ENCODE assay signal across 2 cellular contexts in genomic region chrX:12973561-12974216, GRCh38.
TF ChIP-seq lines count a peak whose summit lies in the region.

No MANE protein-coding gene starts in this region.

TF ChIP-seq in liver, 16 proteins besides CTCF, POLR2A, EP300 and RAD21 (continued from another document):
- TF ChIP-seq, protein P1, sequence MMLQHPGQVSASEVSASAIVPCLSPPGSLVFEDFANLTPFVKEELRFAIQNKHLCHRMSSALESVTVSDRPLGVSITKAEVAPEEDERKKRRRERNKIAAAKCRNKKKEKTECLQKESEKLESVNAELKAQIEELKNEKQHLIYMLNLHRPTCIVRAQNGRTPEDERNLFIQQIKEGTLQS (IDR thresholded peaks at IDR 0.05) = no peak
- no peak for TF ChIP-seq JUND (IDR thresholded peaks at IDR 0.05)

TF ChIP-seq in HepG2, 621 proteins besides CTCF, POLR2A, EP300 and RAD21 (continued from another document):
- TF ChIP-seq ZNF460 (CRISPR knock-in tag; IDR thresholded peaks at IDR 0.05; ENCODE audit: borderline replicate concordance) (no peak), ARNT2 (CRISPR knock-in tag; IDR thresholded peaks at IDR 0.05; ENCODE audit: low read depth) (no peak), DR1 (CRISPR knock-in tag; IDR thresholded peaks at IDR 0.05) (no peak), ZNF720 (CRISPR knock-in tag; IDR thresholded peaks at IDR 0.05) (no peak), ZBTB38 (CRISPR knock-in tag; IDR thresholded peaks at IDR 0.05) (no peak), CHCHD3 (CRISPR knock-in tag; IDR thresholded peaks at IDR 0.05) (no peak), HIVEP1 (CRISPR knock-in tag; IDR thresholded peaks at IDR 0.05) (no peak), TEAD3 (CRISPR knock-in tag; optimal IDR thresholded peaks at IDR 0.05; ENCODE audit: borderline replicate concordance) (no peak), REPIN1 (CRISPR knock-in tag; IDR thresholded peaks at IDR 0.05; ENCODE audit: borderline replicate concordance, low read depth) (no peak), LCORL (IDR thresholded peaks at IDR 0.05) (no peak), LCORL (CRISPR knock-in tag; IDR thresholded peaks at IDR 0.05) (no peak), PAX8 (CRISPR knock-in tag; IDR thresholded peaks at IDR 0.05; ENCODE audit: borderline replicate concordance) (no peak)
- TF ChIP-seq, protein P2, sequence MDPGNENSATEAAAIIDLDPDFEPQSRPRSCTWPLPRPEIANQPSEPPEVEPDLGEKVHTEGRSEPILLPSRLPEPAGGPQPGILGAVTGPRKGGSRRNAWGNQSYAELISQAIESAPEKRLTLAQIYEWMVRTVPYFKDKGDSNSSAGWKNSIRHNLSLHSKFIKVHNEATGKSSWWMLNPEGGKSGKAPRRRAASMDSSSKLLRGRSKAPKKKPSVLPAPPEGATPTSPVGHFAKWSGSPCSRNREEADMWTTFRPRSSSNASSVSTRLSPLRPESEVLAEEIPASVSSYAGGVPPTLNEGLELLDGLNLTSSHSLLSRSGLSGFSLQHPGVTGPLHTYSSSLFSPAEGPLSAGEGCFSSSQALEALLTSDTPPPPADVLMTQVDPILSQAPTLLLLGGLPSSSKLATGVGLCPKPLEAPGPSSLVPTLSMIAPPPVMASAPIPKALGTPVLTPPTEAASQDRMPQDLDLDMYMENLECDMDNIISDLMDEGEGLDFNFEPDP (CRISPR knock-in tag; conservative IDR thresholded peaks at IDR 0.05) = no peak
- TF ChIP-seq, protein P3, sequence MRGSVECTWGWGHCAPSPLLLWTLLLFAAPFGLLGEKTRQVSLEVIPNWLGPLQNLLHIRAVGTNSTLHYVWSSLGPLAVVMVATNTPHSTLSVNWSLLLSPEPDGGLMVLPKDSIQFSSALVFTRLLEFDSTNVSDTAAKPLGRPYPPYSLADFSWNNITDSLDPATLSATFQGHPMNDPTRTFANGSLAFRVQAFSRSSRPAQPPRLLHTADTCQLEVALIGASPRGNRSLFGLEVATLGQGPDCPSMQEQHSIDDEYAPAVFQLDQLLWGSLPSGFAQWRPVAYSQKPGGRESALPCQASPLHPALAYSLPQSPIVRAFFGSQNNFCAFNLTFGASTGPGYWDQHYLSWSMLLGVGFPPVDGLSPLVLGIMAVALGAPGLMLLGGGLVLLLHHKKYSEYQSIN (CRISPR knock-in tag; IDR thresholded peaks at IDR 0.05; ENCODE audit: borderline replicate concordance) = no peak
- TF ChIP-seq, protein P4, sequence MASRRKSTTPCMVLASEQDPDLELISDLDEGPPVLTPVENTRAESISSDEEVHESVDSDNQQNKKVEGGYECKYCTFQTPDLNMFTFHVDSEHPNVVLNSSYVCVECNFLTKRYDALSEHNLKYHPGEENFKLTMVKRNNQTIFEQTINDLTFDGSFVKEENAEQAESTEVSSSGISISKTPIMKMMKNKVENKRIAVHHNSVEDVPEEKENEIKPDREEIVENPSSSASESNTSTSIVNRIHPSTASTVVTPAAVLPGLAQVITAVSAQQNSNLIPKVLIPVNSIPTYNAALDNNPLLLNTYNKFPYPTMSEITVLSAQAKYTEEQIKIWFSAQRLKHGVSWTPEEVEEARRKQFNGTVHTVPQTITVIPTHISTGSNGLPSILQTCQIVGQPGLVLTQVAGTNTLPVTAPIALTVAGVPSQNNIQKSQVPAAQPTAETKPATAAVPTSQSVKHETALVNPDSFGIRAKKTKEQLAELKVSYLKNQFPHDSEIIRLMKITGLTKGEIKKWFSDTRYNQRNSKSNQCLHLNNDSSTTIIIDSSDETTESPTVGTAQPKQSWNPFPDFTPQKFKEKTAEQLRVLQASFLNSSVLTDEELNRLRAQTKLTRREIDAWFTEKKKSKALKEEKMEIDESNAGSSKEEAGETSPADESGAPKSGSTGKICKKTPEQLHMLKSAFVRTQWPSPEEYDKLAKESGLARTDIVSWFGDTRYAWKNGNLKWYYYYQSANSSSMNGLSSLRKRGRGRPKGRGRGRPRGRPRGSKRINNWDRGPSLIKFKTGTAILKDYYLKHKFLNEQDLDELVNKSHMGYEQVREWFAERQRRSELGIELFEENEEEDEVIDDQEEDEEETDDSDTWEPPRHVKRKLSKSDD (CRISPR knock-in tag; IDR thresholded peaks at IDR 0.05; ENCODE audit: low read depth) = no peak
